11 cellular contexts compared by ENCODE assay signal in genomic region chr21:37461494-37461893, GRCh38.
A peak's percentile ranks its signal among the peaks of the same experiment; 100 is the strongest.
DNase-seq lines count a peak whose midpoint lies in the region; ATAC-seq and TF ChIP-seq lines count a peak whose summit lies in the region.
"Had no signal": no experiment of that assay in that cellular context is flagged by ENCODE, and none has a peak within 500 bp of the region (broad histone marks: within the 10 kb centered on the region; RNA-seq: fewer than 3 reads in every experiment).

No MANE protein-coding gene starts in this region.

- H4K20me1 ChIP-seq in Karpas-422 (ENCODE audit: insufficient read depth, low read depth, low read length) (no peaks in the 10 kb centered on the region; the same call in 1 of the 2 replicates), smooth muscle cell (ENCODE audit: low read depth) (peaks cover 100% of the 10 kb centered on the region)

- H3K27ac Mint-ChIP-seq in activated CD4-positive, alpha-beta T cell treated with anti-CD3 and anti-CD28 coated beads, Interleukin-2, amount 10 ng/mL, durations not matched to agents 7 days and 5 days: peak overlapping the region; percentile 70

- no peak overlapping the region for H3K4me3 Mint-ChIP-seq in activated CD4-positive, alpha-beta T cell treated with anti-CD3 and anti-CD28 coated beads, Interleukin-2, amount 10 ng/mL, durations not matched to agents 7 days and 5 days

- peaks cover 66% of the 10 kb centered on the region for H3K4me1 Mint-ChIP-seq in activated CD4-positive, alpha-beta T cell treated with anti-CD3 and anti-CD28 coated beads, Interleukin-2, amount 10 ng/mL, durations not matched to agents 7 days and 5 days

- H3K4me1 ChIP-seq in Karpas-422 (ENCODE audit: low read length) (peaks cover 71% of the 10 kb centered on the region), smooth muscle cell (ENCODE audit: low read depth) (peaks cover 48% of the 10 kb centered on the region)

- H3K9ac ChIP-seq in Karpas-422 (ENCODE audit: low read length): no peak overlapping the region
- H3K9ac ChIP-seq in smooth muscle cell (ENCODE audit: low read depth): no peak overlapping the region

- H3F3A ChIP-seq in smooth muscle cell (ENCODE audit: low read depth): peaks cover 23% of the 10 kb centered on the region

- peaks cover 6% of the 10 kb centered on the region for H3K36me3 Mint-ChIP-seq in activated CD4-positive, alpha-beta T cell treated with anti-CD3 and anti-CD28 coated beads, Interleukin-2, amount 10 ng/mL, durations not matched to agents 7 days and 5 days (ENCODE audit: low read depth)

- DNase-seq in activated CD4-positive, alpha-beta T cell treated with anti-CD3 and anti-CD28 coated beads, Interleukin-2, amount 10 ng/mL, durations not matched to agents 7 days and 5 days: peak; percentile 30
- DNase-seq in activated CD4-positive, alpha-beta T cell treated with anti-CD3 and anti-CD28 coated beads, Interleukin-2, amount 50 U/mL, for 1 hour: no peak
- no peak for DNase-seq in Karpas-422
- DNase-seq in cardiac fibroblast (ENCODE audit: low read depth in 2 of 2): peak; percentile 32 to 34
- no peak for DNase-seq in smooth muscle cell (lab: John Stamatoyannopoulos, UW; ENCODE audit: unreplicated experiment)
- no peak for DNase-seq in DMS79 (lab: John Stamatoyannopoulos, UW)
- no peak for DNase-seq in SKM-1 (lab: John Stamatoyannopoulos, UW; ENCODE audit: unreplicated experiment)
- DNase-seq: GF-D8, right lobe of liver, SHP77 had no signal

- no peak for TF ChIP-seq CTCF in cardiac fibroblast (IDR thresholded peaks at IDR 0.05; ENCODE audit: low read depth, low read length)
- no peak for TF ChIP-seq CTCF in smooth muscle cell (IDR thresholded peaks at IDR 0.05; ENCODE audit: borderline replicate concordance, insufficient read depth, poor library complexity, severe bottlenecking)

- H3K9me3 ChIP-seq in Karpas-422 (ENCODE audit: low read length): no peaks in the 10 kb centered on the region
- no peaks in the 10 kb centered on the region for H3K9me3 ChIP-seq in smooth muscle cell (replicated peaks; ENCODE audit: low read depth)
- H3K9me3 ChIP-seq: right lobe of liver had no signal

- WGBS in smooth muscle cell (ENCODE audit: low lambda C conversion rate): 70% methylated on average over 4 of the region's 4 CpGs

- H3K27ac ChIP-seq in Karpas-422 (ENCODE audit: low read length) (peak overlapping the region; percentile 45), smooth muscle cell (ENCODE audit: low read depth) (peak overlapping the region; percentile 66)
- H3K27ac ChIP-seq: right lobe of liver had no signal

- H3K4me3 ChIP-seq in Karpas-422 (ENCODE audit: low read length) (no peak overlapping the region), cardiac fibroblast (replicated peaks in 1 of 2; ENCODE audit: low read depth in 2 of 2, low read length in 2 of 2) (no peak overlapping the region), smooth muscle cell (no peak overlapping the region)
- H3K4me3 ChIP-seq: right lobe of liver had no signal

- no peaks in the 10 kb centered on the region for H3K9me3 Mint-ChIP-seq in activated CD4-positive, alpha-beta T cell treated with anti-CD3 and anti-CD28 coated beads, Interleukin-2, amount 10 ng/mL, durations not matched to agents 7 days and 5 days

- POLR2A ChIA-PET in activated CD4-positive, alpha-beta T cell treated with anti-CD3 and anti-CD28 coated beads, Interleukin-2, amount 10 ng/mL, durations not matched to agents 7 days and 5 days (lab: Charles Lee): no interaction called here

- CTCF ChIA-PET in activated CD4-positive, alpha-beta T cell treated with anti-CD3 and anti-CD28 coated beads, Interleukin-2, amount 10 ng/mL, durations not matched to agents 7 days and 5 days (lab: Charles Lee): no interaction called here

- peak overlapping the region; percentile 39 for H3K4me2 ChIP-seq in Karpas-422 (ENCODE audit: low read depth, low read length, poor library complexity, severe bottlenecking)
- H3K4me2 ChIP-seq in smooth muscle cell: peak overlapping the region; percentile 72

- ATAC-seq in HG02678 (IDR thresholded peaks at IDR 0.05; ENCODE audit: unreplicated experiment): no peak

- H3K36me3 ChIP-seq in Karpas-422 (ENCODE audit: insufficient read depth, low read length): 0 out of 2 replicates have a peak, but pooled peaks cover 4% of the 10 kb centered on the region
- no peaks in the 10 kb centered on the region for H3K36me3 ChIP-seq in smooth muscle cell (ENCODE audit: low read depth)
- H3K36me3 ChIP-seq: right lobe of liver had no signal

- no peaks in the 10 kb centered on the region for H3K9me2 ChIP-seq in Karpas-422 (replicated peaks; ENCODE audit: insufficient read depth, low read length)

- no peaks in the 10 kb centered on the region for H3K27me3 Mint-ChIP-seq in activated CD4-positive, alpha-beta T cell treated with anti-CD3 and anti-CD28 coated beads, Interleukin-2, amount 10 ng/mL, durations not matched to agents 7 days and 5 days

- H2AFZ ChIP-seq in Karpas-422 (ENCODE audit: low read length) (no peak overlapping the region), smooth muscle cell (ENCODE audit: low read depth) (no peak overlapping the region)

- H3K27me3 ChIP-seq in Karpas-422 (ENCODE audit: low read length): no peaks in the 10 kb centered on the region
- H3K27me3 ChIP-seq in smooth muscle cell (ENCODE audit: low read depth): no peaks in the 10 kb centered on the region
- H3K27me3 ChIP-seq: right lobe of liver had no signal

- H3K79me2 ChIP-seq in Karpas-422 (ENCODE audit: low read length) (peaks cover 97% of the 10 kb centered on the region), smooth muscle cell (ENCODE audit: low read depth) (peaks cover 100% of the 10 kb centered on the region)

Comparison
In these comparisons a context has a peak if more than half of its experiments do, and no peak if none do; other contexts are left out.
1. DNase-seq: peak in activated CD4-positive, alpha-beta T cell treated with anti-CD3 and anti-CD28 coated beads, Interleukin-2, amount 10 ng/mL, durations not matched to agents 7 days and 5 days (single experiment) and cardiac fibroblast (2 of 2); none in activated CD4-positive, alpha-beta T cell treated with anti-CD3 and anti-CD28 coated beads, Interleukin-2, amount 50 U/mL, for 1 hour (single experiment), Karpas-422 (single experiment), smooth muscle cell (single experiment), DMS79 (single experiment) and SKM-1 (single experiment).